In genomic region chr2:240836781-240837467, GRCh38 we compare ENCODE assay signal across 17 cellular contexts. TPM values are rescaled to one million over a fixed set of nuclear protein-coding genes. Genes with fewer than 3 reads are reported as not detected.
DNase-seq lines count a peak whose midpoint lies in the region; ATAC-seq and TF ChIP-seq lines count a peak whose summit lies in the region.
"Had no signal": no experiment of that assay in that cellular context is flagged by ENCODE, and none has a peak within 500 bp of the region (broad histone marks: within the 10 kb centered on the region; RNA-seq: fewer than 3 reads in every experiment).

No MANE protein-coding gene starts in this region.

- no peaks in the 10 kb centered on the region for H3K79me2 ChIP-seq in GM23248 (ENCODE audit: insufficient read depth)

- POLR2A ChIA-PET in WTC11 (lab: Charles Lee) = no interaction called here
- POLR2A ChIA-PET in T-cell (lab: Charles Lee) = no interaction called here

- ATAC-seq in body of pancreas (no peak), WTC11 (no peak), T-cell (replicated peaks in 1 of 4) (no peak)

- H2AFZ ChIP-seq in GM23248 = no peak overlapping the region

- TF ChIP-seq CTCF in body of pancreas (IDR thresholded peaks at IDR 0.05) (no peak), spleen (IDR thresholded peaks at IDR 0.05 in 8 of 11, conservative IDR thresholded peaks at IDR 0.05 in 3 of 11) (no peak), WTC11 (IDR thresholded peaks at IDR 0.05) (no peak), thyroid gland (IDR thresholded peaks at IDR 0.05) (no peak)

- H3K36me3 ChIP-seq in GM23248 (ENCODE audit: low read depth) (no peaks in the 10 kb centered on the region), body of pancreas (replicated peaks in 1 of 2; ENCODE audit: insufficient read depth in 1 of 2, low read depth in 2 of 2) (no peaks in the 10 kb centered on the region), spleen (no peaks in the 10 kb centered on the region), thyroid gland (no peaks in the 10 kb centered on the region)

- 10 to 12% methylated on average over 17 of the region's 17 CpGs for WGBS in GM23248 (ENCODE audit: low coverage in 1 of 2, low lambda C conversion rate in 2 of 2, missing lambda C conversion rate in 2 of 2), 2 experiments
- WGBS in body of pancreas, 2 donors = 82 to 86% methylated on average over 2 to 17 of the region's 17 CpGs
- 75 to 85% (median 77%) methylated on average over 6 to 17 of the region's 17 CpGs for WGBS in spleen, 5 donors
- 77 to 89% methylated on average over 12 to 17 of the region's 17 CpGs for WGBS in thyroid gland, 2 donors

- H3K4me1 Mint-ChIP-seq in WTC11 = no peaks in the 10 kb centered on the region
- H3K4me1 Mint-ChIP-seq in T-cell = peaks cover 0 to under 1% (median under 1%) of the 10 kb centered on the region in 3 donors

- in situ Hi-C loops in GM23248 (cut with MboI) = no loop called here

- no peaks in the 10 kb centered on the region for H3K36me3 Mint-ChIP-seq in WTC11
- no peaks in the 10 kb centered on the region for H3K36me3 Mint-ChIP-seq in T-cell
- H3K36me3 Mint-ChIP-seq: activated CD4-positive, alpha-beta memory T cell treated with anti-CD3 and anti-CD28 coated beads for 36 hours; activated naive CD8-positive, alpha-beta T cell had no signal

- H3K4me3 ChIP-seq in GM23248 (no peak overlapping the region), body of pancreas (no peak overlapping the region), spleen (no peak overlapping the region), thyroid gland (replicated peaks in 1 of 3) (no peak overlapping the region)

- H3K4me3 Mint-ChIP-seq in WTC11 (no peak overlapping the region), T-cell (no peak overlapping the region)
- H3K4me3 Mint-ChIP-seq: activated CD4-positive, alpha-beta memory T cell treated with anti-CD3 and anti-CD28 coated beads for 36 hours; activated naive CD8-positive, alpha-beta T cell had no signal

- intact Hi-C loops in body of pancreas (cut with DNase I) = no loop called here
- intact Hi-C loops in spleen (cut with DNase I; ENCODE audit: low total_unique reads) = loop anchor here (10.0 kb wide), 1 partner anchor 322 kb away; no protein-coding TSS in a partner anchor
- intact Hi-C loops in thyroid gland (cut with DNase I) = no loop called here

- no peak for TF ChIP-seq POLR2A in body of pancreas (IDR thresholded peaks at IDR 0.05)
- no peak for TF ChIP-seq POLR2A in spleen (IDR thresholded peaks at IDR 0.05)
- TF ChIP-seq POLR2A in thyroid gland (IDR thresholded peaks at IDR 0.05) = no peak

- peak overlapping the region; percentile 69 for H3K4me2 ChIP-seq in GM23248 (ENCODE audit: unreplicated experiment)

- CTCF ChIA-PET in WTC11 (lab: Charles Lee) (interaction anchor here (1.7 kb wide), 1 partner anchor 14 kb away, joined by 4 read pairs; no protein-coding TSS in a partner anchor), T-cell (lab: Charles Lee) (no interaction called here)

- DNase-seq in GM23248 (peak; percentile 92), body of pancreas (peak in 3 of 4 donors; percentile 35 to 58 (median 35)), inferior parietal cortex (ENCODE audit: extremely low spot score) (peak; percentile 16), spleen (peak; percentile 74), DMS153 treated with DMSO at 0.1 percent for 48 hours (lab: John Stamatoyannopoulos, UW; ENCODE audit: unreplicated experiment) (no peak), WTC11 (ENCODE audit: low spot score) (no peak), thyroid gland (no peak), T-cell (no peak)
- DNase-seq: activated CD4-positive, alpha-beta memory T cell treated with anti-CD3 and anti-CD28 coated beads for 36 hours; effector CD8-positive, alpha-beta T cell; NCI-H146; NCI-H82; stimulated activated CD4-positive, alpha-beta T cell treated with anti-CD3 and anti-CD28 coated beads, Interleukin-2, amount 100 ng/mL, for 24 hours; stimulated activated naive CD4-positive, alpha-beta T cell treated with Interleukin-2 at 50 U/mL for 16 hours had no signal

- no peak overlapping the region for H3K27ac ChIP-seq in GM23248
- H3K27ac ChIP-seq in body of pancreas = no peak overlapping the region
- no peak overlapping the region for H3K27ac ChIP-seq in spleen
- H3K27ac ChIP-seq in thyroid gland = no peak overlapping the region

- H3K27me3 ChIP-seq in GM23248 (replicated peaks; ENCODE audit: insufficient read depth) = peaks cover 16% of the 10 kb centered on the region
- H3K27me3 ChIP-seq in body of pancreas = no peaks in the 10 kb centered on the region
- peaks cover 0 to 40% (median 0%) of the 10 kb centered on the region in 7 donors for H3K27me3 ChIP-seq in spleen (replicated peaks in 1 of 7)
- H3K27me3 ChIP-seq in thyroid gland = no peaks in the 10 kb centered on the region

- H3K9ac ChIP-seq in GM23248 = no peak overlapping the region

- no peaks in the 10 kb centered on the region for H3K9me3 Mint-ChIP-seq in WTC11
- H3K9me3 Mint-ChIP-seq in T-cell = no peaks in the 10 kb centered on the region
- H3K9me3 Mint-ChIP-seq: activated CD4-positive, alpha-beta memory T cell treated with anti-CD3 and anti-CD28 coated beads for 36 hours had no signal

- H3K27me3 Mint-ChIP-seq in WTC11 (ENCODE audit: low read depth) = peaks cover under 1% of the 10 kb centered on the region
- peaks cover 9 to 13% of the 10 kb centered on the region in 2 donors for H3K27me3 Mint-ChIP-seq in T-cell

- H3F3A ChIP-seq in GM23248 (ENCODE audit: insufficient read depth) = 0 out of 2 replicates have a peak, but pooled peaks cover 3% of the 10 kb centered on the region

- peaks cover 9% of the 10 kb centered on the region for H3K4me1 ChIP-seq in GM23248 (ENCODE audit: insufficient read depth)
- peaks cover 1% of the 10 kb centered on the region for H3K4me1 ChIP-seq in body of pancreas
- H3K4me1 ChIP-seq in spleen = peaks cover under 1 to 9% (median 8%) of the 10 kb centered on the region in 6 donors
- peaks cover 0 to 5% of the 10 kb centered on the region in 2 donors for H3K4me1 ChIP-seq in thyroid gland

- H3K9me2 ChIP-seq in GM23248 (ENCODE audit: insufficient read depth) = no peaks in the 10 kb centered on the region

- no peaks in the 10 kb centered on the region for H4K20me1 ChIP-seq in GM23248 (ENCODE audit: insufficient read depth)

- H3K27ac Mint-ChIP-seq in WTC11 (no peak overlapping the region), T-cell (no peak overlapping the region)
- H3K27ac Mint-ChIP-seq: activated CD4-positive, alpha-beta memory T cell treated with anti-CD3 and anti-CD28 coated beads for 36 hours; activated naive CD8-positive, alpha-beta T cell had no signal

- no peaks in the 10 kb centered on the region for H3K9me3 ChIP-seq in GM23248 (ENCODE audit: low read depth)
- H3K9me3 ChIP-seq in body of pancreas = no peaks in the 10 kb centered on the region
- no peaks in the 10 kb centered on the region for H3K9me3 ChIP-seq in spleen
- no peaks in the 10 kb centered on the region for H3K9me3 ChIP-seq in thyroid gland

TF ChIP-seq in WTC11, 78 proteins besides CTCF, POLR2A, EP300 and RAD21 (continues in another document):
- TF ChIP-seq FOXP4 (CRISPR knock-in tag; IDR thresholded peaks at IDR 0.05) = no peak
- TF ChIP-seq NFATC4 (CRISPR knock-in tag; IDR thresholded peaks at IDR 0.05) = no peak

RNA-seq across cellular contexts. Expression of gene KIF1A, which starts 16.9 kb away (rescaled TPM):
- under 0.01 TPM in 1 of 2 replicates, not detected in the other for total RNA-seq in GM23248 (2014; rRNA removed; shearing (Covaris generic))
- 0.05 and 0.22 TPM in 2 replicates for polyA plus RNA-seq in GM23248 (2016; fragmentation: Nextera tagmentation; extraction: Ambion mirVana)
- 10 to 100 TPM; 51.9 to 79.1 TPM for total RNA-seq in body of pancreas
- total RNA-seq in spleen = 1 to 10 TPM in 2 of 7 donors, under 1 TPM in 4, not detected in 1; 0.17 to 2.0 (median 0.86) TPM
- under 1 TPM; 0.02 to 0.11 (median 0.10) TPM for polyA plus RNA-seq in spleen
- total RNA-seq in WTC11 (2021) = 218 to 279 TPM (median 222 TPM) in 3 replicates
- total RNA-seq in thyroid gland = 1 to 10 TPM; 1.2 to 6.9 (median 4.1) TPM
- total RNA-seq in T-cell = under 1 TPM in 3 of 5 donors, not detected in 2; 0.43 to 0.58 (median 0.51) TPM

RNA-seq across cellular contexts. Expression of gene AGXT, which starts 31.7 kb away (rescaled TPM):
- total RNA-seq in GM23248 (2014; rRNA removed; shearing (Covaris generic)) = not detected in 2 replicates
- not detected in 2 replicates for polyA plus RNA-seq in GM23248 (2016; fragmentation: Nextera tagmentation; extraction: Ambion mirVana)
- total RNA-seq in body of pancreas = 1 to 10 TPM in 1 of 2 donors, not detected in 1; 1.6 TPM
- total RNA-seq in spleen = 1 to 10 TPM in 5 of 7 donors, under 1 TPM in 1, not detected in 1; 0.70 to 4.5 (median 3.8) TPM
- polyA plus RNA-seq in spleen = 1 to 10 TPM in 2 of 3 donors, under 1 TPM in 1; 0.61 to 1.5 (median 1.2) TPM
- 0.16 to 0.37 TPM (median 0.24 TPM) in 3 replicates for total RNA-seq in WTC11 (2021)
- not detected for total RNA-seq in thyroid gland
- under 1 TPM in 3 of 5 donors, not detected in 2; 0.41 to 0.88 (median 0.76) TPM for total RNA-seq in T-cell
- total RNA-seq: activated CD4-positive, alpha-beta memory T cell treated with anti-CD3 and anti-CD28 coated beads for 36 hours; HT1080 had no signal
- polyA plus RNA-seq: neural cell had no signal

RNA-seq across cellular contexts. Expression of gene MAB21L4, which starts 59.0 kb away (rescaled TPM):
- total RNA-seq in GM23248 (2014; rRNA removed; shearing (Covaris generic)) = not detected in 2 replicates
- polyA plus RNA-seq in GM23248 (2016; fragmentation: Nextera tagmentation; extraction: Ambion mirVana) (not detected in 2 replicates), spleen (under 1 TPM in 2 of 3 donors, not detected in 1; 0.04 to 0.13 TPM)
- total RNA-seq in body of pancreas (under 1 TPM in 1 of 2 donors, not detected in 1; 0.26 TPM), spleen (under 1 TPM in 2 of 7 donors, not detected in 5; 0.33 to 0.70 TPM), WTC11 (2021) (not detected in 3 replicates), thyroid gland (under 1 TPM in 2 of 4 donors, not detected in 2; 0.33 to 0.81 TPM), T-cell (not detected)
- total RNA-seq: activated CD4-positive, alpha-beta memory T cell treated with anti-CD3 and anti-CD28 coated beads for 36 hours; HT1080 had no signal
- polyA plus RNA-seq: neural cell had no signal

Comparison
In these comparisons a context has a peak if more than half of its experiments do, and no peak if none do; other contexts are left out.
1. DNase-seq: peak in GM23248 (single experiment), body of pancreas (3 of 4), inferior parietal cortex (single experiment) and spleen (single experiment); none in DMS153 treated with DMSO at 0.1 percent for 48 hours (single experiment), WTC11 (single experiment), thyroid gland (0 of 2) and T-cell (0 of 34).
2. RNA of gene KIF1A, which starts 16.9 kb away (total RNA-seq): 218 to 279 TPM in WTC11 and 51.9 to 79.1 TPM in body of pancreas; 1.2 to 6.9 TPM in thyroid gland, 0.17 to 2.0 TPM in spleen, 0.43 to 0.58 TPM in T-cell and under 0.01 TPM in GM23248; every median in the first group is over 4 times any median in the second.